ENCODE assay signal across 8 cellular contexts in genomic region chr12:76455582-76456345, GRCh38.
DNase-seq lines count a peak whose midpoint lies in the region; ATAC-seq, FAIRE-seq and TF ChIP-seq lines count a peak whose summit lies in the region.

No MANE protein-coding gene starts in this region.

- H2BK5ac ChIP-seq in mesenchymal stem cell (ENCODE audit: low read depth, low read length, poor library complexity, severe bottlenecking) = no peak overlapping the region

- H3K79me1 ChIP-seq in mesenchymal stem cell (replicated peaks; ENCODE audit: low read length, poor library complexity, severe bottlenecking) = peaks cover 8% of the 10 kb centered on the region

- H3K14ac ChIP-seq in mesenchymal stem cell (ENCODE audit: low read length in 2 of 2) = no peak overlapping the region

- H3K18ac ChIP-seq in mesenchymal stem cell (ENCODE audit: low read depth in 1 of 2, low read length in 2 of 2) = no peak overlapping the region

- peak overlapping the region; percentile 41 for H3K9ac ChIP-seq in mesenchymal stem cell (ENCODE audit: low read length)

- peak; percentile 99 for ATAC-seq in HG02610 (IDR thresholded peaks at IDR 0.05; ENCODE audit: unreplicated experiment)

- peaks cover 7% of the 10 kb centered on the region for H3K4me1 ChIP-seq in SJSA1 (replicated peaks)
- H3K4me1 ChIP-seq in mesenchymal stem cell (ENCODE audit: control insufficient read depth, insufficient read depth, low read depth, low read length) = peaks cover 3% of the 10 kb centered on the region

- no peaks in the 10 kb centered on the region for H3K27me3 ChIP-seq in MG63
- H3K27me3 ChIP-seq in SJSA1 (replicated peaks) = no peaks in the 10 kb centered on the region
- no peaks in the 10 kb centered on the region for H3K27me3 ChIP-seq in dorsolateral prefrontal cortex
- H3K27me3 ChIP-seq in mesenchymal stem cell (ENCODE audit: control insufficient read depth in 1 of 2, insufficient read depth in 1 of 2, low read length in 2 of 2) = no peaks in the 10 kb centered on the region

- 0% methylated on average over 1 of the region's 2 CpGs for WGBS in mesenchymal stem cell

- no peak overlapping the region for H4K8ac ChIP-seq in mesenchymal stem cell (ENCODE audit: low read length)

- H3K4me3 ChIP-seq in AG09309 (ENCODE audit: control insufficient read depth, low read depth, low read length) (no peak overlapping the region), MG63 (no peak overlapping the region), SJSA1 (no peak overlapping the region), dorsolateral prefrontal cortex (no peak overlapping the region), mesenchymal stem cell (ENCODE audit: insufficient read depth in 1 of 2, low read depth in 1 of 2, low read length in 2 of 2) (no peak overlapping the region)

- H3K23ac ChIP-seq in mesenchymal stem cell (ENCODE audit: low read length in 2 of 2) = no peak overlapping the region

- H2BK12ac ChIP-seq in mesenchymal stem cell (ENCODE audit: low read length in 2 of 2) = no peak overlapping the region

- no peak for TF ChIP-seq POLR2A in GM12891 (IDR thresholded peaks at IDR 0.05; ENCODE audit: low read depth, low read length)

- FAIRE-seq in GM12891 (lab: Jason Lieb, UNC) = peak; percentile 77

- TF ChIP-seq CTCF in AG09309 (IDR thresholded peaks at IDR 0.05; ENCODE audit: control insufficient read depth, insufficient read depth, low read depth, low read length, missing control alignments) (peak; percentile 60), dorsolateral prefrontal cortex (IDR thresholded peaks at IDR 0.05 in 54 of 56, conservative IDR thresholded peaks at IDR 0.05 in 2 of 56; ENCODE audit: low read depth in 1 of 56, partially characterized antibody in 56 of 56) (peak; percentile 20 to 75 (median 56))

- no peak overlapping the region for H2BK15ac ChIP-seq in mesenchymal stem cell (ENCODE audit: low read depth, poor library complexity, severe bottlenecking)

- H3K4ac ChIP-seq in mesenchymal stem cell (ENCODE audit: low read depth in 1 of 2, low read length in 2 of 2) = no peak overlapping the region

- no peak overlapping the region for H3K4me2 ChIP-seq in mesenchymal stem cell (ENCODE audit: low read length, poor library complexity, severe bottlenecking)

- H4K91ac ChIP-seq in mesenchymal stem cell (ENCODE audit: low read length) = no peak overlapping the region

- intact Hi-C loops in dorsolateral prefrontal cortex (cut with DNase I) = no loop called here

- H3K9me3 ChIP-seq in MG63 (no peaks in the 10 kb centered on the region), SJSA1 (replicated peaks) (no peaks in the 10 kb centered on the region), mesenchymal stem cell (ENCODE audit: control insufficient read depth, low read length) (no peaks in the 10 kb centered on the region)

- peak overlapping the region; percentile 53 for H3K27ac ChIP-seq in SJSA1
- peak overlapping the region in 1 of 59 donors; percentile 38 for H3K27ac ChIP-seq in dorsolateral prefrontal cortex
- peak overlapping the region; percentile 74 for H3K27ac ChIP-seq in mesenchymal stem cell (ENCODE audit: low read length, poor library complexity, severe bottlenecking)

- H2AK5ac ChIP-seq in mesenchymal stem cell (ENCODE audit: low read length, severe bottlenecking) = no peak overlapping the region

- H3K36me3 ChIP-seq in MG63 = no peaks in the 10 kb centered on the region
- no peaks in the 10 kb centered on the region for H3K36me3 ChIP-seq in SJSA1
- H3K36me3 ChIP-seq in mesenchymal stem cell (ENCODE audit: control insufficient read depth in 1 of 2, insufficient read depth in 2 of 2, low read depth in 1 of 2, low read length in 2 of 2) = peaks cover 0 to 15% of the 10 kb centered on the region in 2 experiments

- H2AFZ ChIP-seq in mesenchymal stem cell (ENCODE audit: low read depth, low read length) = no peak overlapping the region

- H2BK120ac ChIP-seq in mesenchymal stem cell (ENCODE audit: low read depth, low read length) = no peak overlapping the region

- DNase-seq in AG09309 (ENCODE audit: low read depth) (peak; percentile 77), GM12891 (ENCODE audit: insufficient read length, low spot score) (no peak), MG63 (peak; percentile 14), SJSA1 (ENCODE audit: low read depth in 1 of 2, low spot score in 2 of 2) (peak; percentile 56 to 65), dorsolateral prefrontal cortex (no peak), mesenchymal stem cell (peak; percentile 79), mucosa of gallbladder (ENCODE audit: low spot score) (no peak)

TF ChIP-seq in GM12891, 5 proteins besides CTCF, POLR2A, EP300 and RAD21:
- TF ChIP-seq POU2F2 (IDR thresholded peaks at IDR 0.05; ENCODE audit: low read depth, low read length) (no peak), SPI1 (IDR thresholded peaks at IDR 0.05; ENCODE audit: low read depth, low read length) (no peak), PAX5 (IDR thresholded peaks at IDR 0.05; ENCODE audit: insufficient read depth, low read length, severe bottlenecking) (no peak), TAF1 (IDR thresholded peaks at IDR 0.05; ENCODE audit: low read depth, low read length) (no peak), POLR2AphosphoS5 (IDR thresholded peaks at IDR 0.05; ENCODE audit: low read depth, low read length) (no peak)

Comparison
In these comparisons a context has a peak if more than half of its experiments do, and no peak if none do; other contexts are left out.
1. DNase-seq: peak in AG09309 (single experiment), MG63 (single experiment), SJSA1 (2 of 2) and mesenchymal stem cell (single experiment); none in GM12891 (single experiment), dorsolateral prefrontal cortex (0 of 10) and mucosa of gallbladder (single experiment).